ENCODE assay signal across 8 cellular contexts in the genomic region with DNA sequence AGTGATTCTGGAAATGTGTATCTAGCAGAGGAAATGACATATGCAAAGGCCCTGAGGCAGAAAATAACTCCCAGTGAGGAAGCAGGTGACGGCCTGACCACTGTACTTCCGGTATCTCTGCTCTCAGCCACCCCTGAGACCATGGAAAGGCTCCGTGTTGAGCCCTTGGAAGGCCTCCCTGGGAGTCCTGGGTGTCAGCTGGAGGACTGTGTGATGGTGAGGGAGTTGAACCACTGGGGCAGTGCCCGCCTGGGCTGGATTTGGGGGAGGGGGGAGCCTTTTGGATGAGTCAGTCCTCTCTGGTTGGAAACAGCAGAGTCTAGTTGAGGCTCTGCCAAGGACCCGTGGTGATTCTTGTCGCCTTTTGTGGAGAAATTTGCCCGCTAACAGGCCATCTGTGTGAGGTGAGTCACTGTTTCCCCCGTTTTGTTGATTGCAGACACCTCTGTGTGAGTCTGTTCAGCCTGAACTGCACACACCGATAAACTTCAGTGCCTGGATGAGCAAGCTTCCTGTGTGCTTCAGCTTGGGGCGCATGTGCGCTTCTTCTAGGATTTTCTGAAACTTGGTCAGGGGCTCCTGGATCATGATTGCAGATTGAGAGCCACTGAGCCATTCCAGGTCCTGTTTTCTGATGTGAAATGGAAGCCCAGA.
DNase-seq lines count a peak whose midpoint lies in the region; ATAC-seq and TF ChIP-seq lines count a peak whose summit lies in the region.

No MANE protein-coding gene starts in this region.

- H3K36me3 ChIP-seq in right atrium auricular region, result no peaks in the 10 kb centered on the region

- no peaks in the 10 kb centered on the region for H3K27me3 ChIP-seq in right atrium auricular region

- no peak for TF ChIP-seq CTCF in right atrium auricular region (IDR thresholded peaks at IDR 0.05)

- peaks cover 0 to 59% of the 10 kb centered on the region in 2 donors for H3K4me1 ChIP-seq in right atrium auricular region

- H3K4me3 ChIP-seq in right atrium auricular region, result no peak overlapping the region

- ATAC-seq in HG03354 (IDR thresholded peaks at IDR 0.05; ENCODE audit: poor library complexity, severe bottlenecking, unreplicated experiment), result peak; percentile 69

- peak overlapping the region; percentile 50 to 74 for H3K27ac ChIP-seq in right atrium auricular region

- DNase-seq in AML-193 (lab: John Stamatoyannopoulos, UW) (peak; percentile 81 to 83), right atrium auricular region (ENCODE audit: low spot score) (peak; percentile 94), COLO829 (ENCODE audit: low spot score) (no peak)
- peak; percentile 85 for DNase-seq in activated gamma-delta T cell treated with anti-CD3 and anti-CD28 coated beads, Interleukin-2, amount 50 U/mL, for 16 hours (ENCODE audit: low read depth)
- DNase-seq in stimulated activated CD4-positive, alpha-beta T cell treated with anti-CD3 and anti-CD28 coated beads, Interleukin-1b, Interleukin-23, amount 100 ng/mL, for 24 hours (ENCODE audit: low read depth in 4 of 4, low spot score in 1 of 4), result peak; percentile 53 to 83 (median 70)

- H3K9me3 ChIP-seq in right atrium auricular region, result no peaks in the 10 kb centered on the region

- TF ChIP-seq POLR2A in GM19193 (IDR thresholded peaks at IDR 0.05; ENCODE audit: extremely low read depth, insufficient read depth, insufficient read length) (peak; percentile 61), Raji (IDR thresholded peaks at IDR 0.05; ENCODE audit: insufficient read depth, low read depth, low read length) (peak; percentile 23)
